In genomic region chr7:24836084-24836483, GRCh38 we compare ENCODE assay signal across 9 cellular contexts.
A peak's percentile ranks its signal among the peaks of the same experiment; 100 is the strongest.
DNase-seq lines count a peak whose midpoint lies in the region; ATAC-seq, FAIRE-seq and TF ChIP-seq lines count a peak whose summit lies in the region.
"Had no signal": no experiment of that assay in that cellular context is flagged by ENCODE, and none has a peak within 500 bp of the region (broad histone marks: within the 10 kb centered on the region; RNA-seq: fewer than 3 reads in every experiment).

No MANE protein-coding gene starts in this region.

- DNase-seq in CD4-positive, alpha-beta memory T cell = peak in 4 of 5 donors; percentile 16 to 25 (median 20)
- DNase-seq in Peyer's patch (peak in 2 of 3 donors; percentile 61 to 70), H54 (ENCODE audit: insufficient read length, low spot score) (no peak), ureter (ENCODE audit: low spot score) (no peak), midbrain (lab: John Stamatoyannopoulos, UW) (no peak)
- DNase-seq in activated CD4-positive, alpha-beta T cell treated with anti-CD3 and anti-CD28 coated beads, Interleukin-2, amount 50 U/mL, for 48 hours = no peak
- DNase-seq: DMS79 had no signal

- peaks cover 22 to 40% (median 29%) of the 10 kb centered on the region in 4 donors for H3K4me1 Mint-ChIP-seq in CD4-positive, alpha-beta memory T cell

- no peaks in the 10 kb centered on the region for H3K27me3 ChIP-seq in CD4-positive, alpha-beta memory T cell (ENCODE audit: insufficient read depth, low read length)
- H3K27me3 ChIP-seq in Peyer's patch = no peaks in the 10 kb centered on the region

- H3K4me1 ChIP-seq in CD4-positive, alpha-beta memory T cell (ENCODE audit: insufficient read depth, low read length) = peaks cover 25% of the 10 kb centered on the region
- H3K4me1 ChIP-seq in Peyer's patch = peaks cover 0 to 20% (median 4%) of the 10 kb centered on the region in 4 donors

- no peaks in the 10 kb centered on the region for H3K27me3 Mint-ChIP-seq in CD4-positive, alpha-beta memory T cell

- intact Hi-C loops in CD4-positive, alpha-beta memory T cell (cut with micrococcal nuclease) = loop anchor here (1.0 kb wide), 1 partner anchor 15 kb away; no protein-coding TSS in a partner anchor

- no peaks in the 10 kb centered on the region for H3K9me3 Mint-ChIP-seq in CD4-positive, alpha-beta memory T cell

- POLR2A ChIA-PET in CD4-positive, alpha-beta memory T cell (lab: Charles Lee; ENCODE audit: partially characterized antibody) = interaction anchor here (2.1 to 4.3 kb wide), 3 partner anchors 9 to 145 kb away, joined by 7 to 34 read pairs (median 13); partner anchors contain the start of gene OSBPL3

- no peak for TF ChIP-seq POLR2A in Peyer's patch (IDR thresholded peaks at IDR 0.05)
- TF ChIP-seq POLR2A in H54 (IDR thresholded peaks at IDR 0.05; ENCODE audit: low read depth, low read length) = no peak

- no peak for FAIRE-seq in H54 (lab: Jason Lieb, UNC)

- CTCF ChIA-PET in CD4-positive, alpha-beta memory T cell (lab: Charles Lee; ENCODE audit: partially characterized antibody) = interaction anchor here (1.1 to 8.7 kb wide), 7 partner anchors 10 to 262 kb away, joined by 4 to 48 read pairs (median 10); partner anchors contain the start of gene OSBPL3

- H3K9me3 ChIP-seq in CD4-positive, alpha-beta memory T cell (ENCODE audit: control insufficient read depth in 1 of 2, low read length in 2 of 2) = no peaks in the 10 kb centered on the region
- no peaks in the 10 kb centered on the region for H3K9me3 ChIP-seq in Peyer's patch

- peak; percentile 80 for ATAC-seq in GM19351 (IDR thresholded peaks at IDR 0.05; ENCODE audit: unreplicated experiment)
- peak; percentile 83 for ATAC-seq in HG03095 (IDR thresholded peaks at IDR 0.05; ENCODE audit: unreplicated experiment)

- H3K36me3 ChIP-seq in CD4-positive, alpha-beta memory T cell (ENCODE audit: insufficient read depth, low read length) = peaks cover 3% of the 10 kb centered on the region
- no peaks in the 10 kb centered on the region for H3K36me3 ChIP-seq in Peyer's patch

- H3K36me3 Mint-ChIP-seq in CD4-positive, alpha-beta memory T cell = peaks cover 37 to 40% of the 10 kb centered on the region in 2 donors

- peak overlapping the region; percentile 1 to 76 (median 53) for H3K4me3 Mint-ChIP-seq in CD4-positive, alpha-beta memory T cell

- no peak for TF ChIP-seq CTCF in Peyer's patch (IDR thresholded peaks at IDR 0.05)

- no peak overlapping the region for H3K4me3 ChIP-seq in CD4-positive, alpha-beta memory T cell (ENCODE audit: low read length in 2 of 2)
- no peak overlapping the region for H3K4me3 ChIP-seq in Peyer's patch

- peak overlapping the region; percentile 7 to 86 (median 26) for H3K27ac Mint-ChIP-seq in CD4-positive, alpha-beta memory T cell

- H3K27ac ChIP-seq in CD4-positive, alpha-beta memory T cell (ENCODE audit: low read depth, low read length) = no peak overlapping the region
- peak overlapping the region in 2 of 4 donors; percentile 63 to 82 for H3K27ac ChIP-seq in Peyer's patch

Comparison
In these comparisons a context has a peak if more than half of its experiments do, and no peak if none do; other contexts are left out.
1. DNase-seq: peak in CD4-positive, alpha-beta memory T cell (4 of 5) and Peyer's patch (2 of 3); none in H54 (single experiment), ureter (single experiment), midbrain (single experiment) and activated CD4-positive, alpha-beta T cell treated with anti-CD3 and anti-CD28 coated beads, Interleukin-2, amount 50 U/mL, for 48 hours (0 of 2).